8 cellular contexts compared by ENCODE assay signal in genomic region chr17:59106463-59107305, GRCh38. TPM values are rescaled to one million over a fixed set of nuclear protein-coding genes. Genes with fewer than 3 reads are reported as not detected.
DNase-seq lines count a peak whose midpoint lies in the region; ATAC-seq, FAIRE-seq and TF ChIP-seq lines count a peak whose summit lies in the region.

Gene TRIM37 (minus strand): TSS chr17:59106880. CDS start chr17:59106461, 419 bp downstream.

- FAIRE-seq in endothelial cell of umbilical vein (lab: Jason Lieb, UNC) = peak; percentile 98

- H3K4me2 ChIP-seq in OCI-LY7 (ENCODE audit: low read length) = peak within 1 kb of the TSS; percentile 92
- peak within 1 kb of the TSS; percentile 82 for H3K4me2 ChIP-seq in endothelial cell of umbilical vein (ENCODE audit: insufficient read depth, low read length)

- peak; percentile 72 for TF ChIP-seq POLR2A in endothelial cell of umbilical vein (IDR thresholded peaks at IDR 0.05; ENCODE audit: low read depth, low read length)

- BruUV-seq in OCI-LY7 (replicated peaks; lab: Mats Ljungman, UMichigan) (no TSS peak), endothelial cell of umbilical vein (replicated peaks; lab: Mats Ljungman, UMichigan) (no TSS peak)

- peak within 1 kb of the TSS; percentile 82 for H3K9ac ChIP-seq in endothelial cell of umbilical vein (replicated peaks; ENCODE audit: extremely low read depth, insufficient read depth, low read length)

- peak within 1 kb of the TSS; percentile 84 for H3K27ac ChIP-seq in OCI-LY7 (ENCODE audit: low read depth, low read length, poor library complexity, severe bottlenecking)
- H3K27ac ChIP-seq in endothelial cell of umbilical vein (ENCODE audit: insufficient read depth, low read depth, low read length) = peak within 1 kb of the TSS; percentile 63

- no peaks in the 10 kb centered on the region for H3K27me3 ChIP-seq in endothelial cell of umbilical vein (ENCODE audit: control insufficient read depth in 2 of 2, insufficient read depth in 2 of 2, low read length in 2 of 2)

- dilution Hi-C loops in endothelial cell of umbilical vein (cut with MboI; ENCODE audit: extremely low pct_ligation_motif_present, low sequenced_read_pairs) = no loop called here

- H2AFZ ChIP-seq in OCI-LY7 (ENCODE audit: low read length) (peak within 1 kb of the TSS; percentile 80), endothelial cell of umbilical vein (ENCODE audit: low read depth, low read length) (peak within 1 kb of the TSS; percentile 39)

- H4K20me1 ChIP-seq in OCI-LY7 (ENCODE audit: insufficient read depth, low read length) (peaks cover 15% of the 10 kb centered on the region; the same call in 1 of the 2 replicates), endothelial cell of umbilical vein (replicated peaks; ENCODE audit: control insufficient read depth, extremely low read depth, insufficient read depth, low read length) (no peaks in the 10 kb centered on the region)

- peaks cover 61% of the 10 kb centered on the region for H3K79me2 ChIP-seq in OCI-LY7 (ENCODE audit: insufficient read depth, low read depth, low read length)
- peaks cover 33% of the 10 kb centered on the region for H3K79me2 ChIP-seq in endothelial cell of umbilical vein (ENCODE audit: control insufficient read depth, insufficient read depth, low read length)

- TF ChIP-seq CTCF in OCI-LY7 (conservative IDR thresholded peaks at IDR 0.05; ENCODE audit: low read length) (0 out of 2 replicates have a peak, but pooled peaks have one; percentile 25), endothelial cell of umbilical vein (IDR thresholded peaks at IDR 0.05; ENCODE audit: extremely low read depth in 1 of 2, insufficient read depth in 1 of 2, low read depth in 1 of 2, low read length in 2 of 2) (no peak)

- no peaks in the 10 kb centered on the region for H3K9me1 ChIP-seq in endothelial cell of umbilical vein (replicated peaks; ENCODE audit: control insufficient read depth, extremely low read depth, insufficient read depth, low read length)

- H3K9me3 ChIP-seq in OCI-LY7 (ENCODE audit: low read length) = no peaks in the 10 kb centered on the region
- no peaks in the 10 kb centered on the region for H3K9me3 ChIP-seq in endothelial cell of umbilical vein (replicated peaks; ENCODE audit: control insufficient read depth, insufficient read depth, low read length)

- peak; percentile 88 for ATAC-seq in GM21526 (IDR thresholded peaks at IDR 0.05; ENCODE audit: low FRiP score, unreplicated experiment)

- peak; percentile 96 for DNase-seq in DMS 273 treated with DMSO at 0.1 percent for 48 hours (lab: John Stamatoyannopoulos, UW)
- DNase-seq in HuH-7.5 (ENCODE audit: low spot score) = peak; percentile 100
- DNase-seq in OCI-LY7 (ENCODE audit: low spot score) = peak; percentile 100
- peak; percentile 97 for DNase-seq in activated T-cell treated with anti-CD3 and anti-CD28 coated beads for 1 hour (ENCODE audit: low read depth)
- DNase-seq in endothelial cell of umbilical vein (ENCODE audit: low read depth, low spot score) = peak; percentile 100
- peak; percentile 92 for DNase-seq in middle frontal gyrus (ENCODE audit: extremely low spot score, low spot score)
- DNase-seq in stimulated activated CD8-positive, alpha-beta memory T cell treated with anti-CD3 and anti-CD28 coated beads, Interleukin-2, amount 100 ng/mL, for 48 hours (ENCODE audit: low read depth in 2 of 2) = peak; percentile 95 to 98

- intact Hi-C loops in OCI-LY7 (cut with micrococcal nuclease; ENCODE audit: unreplicated experiment) = loop anchor here (1.0 kb wide), 1 partner anchor 49 kb away; the partner anchor contains the start of genes PRR11 and SKA2
- intact Hi-C loops in endothelial cell of umbilical vein (cut with micrococcal nuclease) = loop anchor here (1.0 to 2.0 kb wide), 4 partner anchors 13 to 588 kb away; partner anchors contain the start of genes PRR11 and SKA2

- H3K4me3 ChIP-seq in OCI-LY7 (ENCODE audit: low read depth, low read length, poor library complexity, severe bottlenecking) = peak within 1 kb of the TSS; percentile 91
- H3K4me3 ChIP-seq in endothelial cell of umbilical vein (replicated peaks in 1 of 3; ENCODE audit: insufficient read depth in 1 of 3, low read depth in 1 of 3, low read length in 3 of 3) = peak within 1 kb of the TSS; percentile 29 to 91 (median 77)

- H3K4me1 ChIP-seq in OCI-LY7 (ENCODE audit: insufficient read depth, low read length, poor library complexity, severe bottlenecking) = peaks cover 30% of the 10 kb centered on the region
- peaks cover 18% of the 10 kb centered on the region for H3K4me1 ChIP-seq in endothelial cell of umbilical vein (ENCODE audit: control insufficient read depth, extremely low read depth, insufficient read depth, low read length)

- H3K36me3 ChIP-seq in OCI-LY7 (ENCODE audit: insufficient read depth, low read length) (peaks cover 55% of the 10 kb centered on the region), endothelial cell of umbilical vein (ENCODE audit: control insufficient read depth in 2 of 2, extremely low read depth in 1 of 2, insufficient read depth in 2 of 2, low read length in 2 of 2) (peaks cover 0 to 3% of the 10 kb centered on the region in 2 experiments)

- no peaks in the 10 kb centered on the region for H3K9me2 ChIP-seq in OCI-LY7 (ENCODE audit: insufficient read depth, low read length)

- POLR2A ChIA-PET in OCI-LY7 (lab: Charles Lee) = interaction anchor here (0.8 to 1.3 kb wide), 3 partner anchors 12 to 65 kb away, joined by 3 to 8 read pairs (median 3); no protein-coding TSS in a partner anchor
- POLR2A ChIA-PET in endothelial cell of umbilical vein (lab: Charles Lee) = interaction anchor here (0.5 to 1.4 kb wide), 4 partner anchors 12 to 476 kb away, joined by 3 to 6 read pairs (median 5); partner anchors contain the start of genes PRR11 and SKA2

- CTCF ChIA-PET in OCI-LY7 (lab: Charles Lee; ENCODE audit: unreplicated experiment) = no interaction called here
- CTCF ChIA-PET in endothelial cell of umbilical vein (lab: Charles Lee) = interaction anchor here (0.7 to 1.1 kb wide), 3 partner anchors 12 to 47 kb away, joined by 3 to 5 read pairs (median 3); no protein-coding TSS in a partner anchor

TF ChIP-seq in endothelial cell of umbilical vein, 7 proteins besides CTCF, POLR2A, EP300 and RAD21:
- TF ChIP-seq MYC (IDR thresholded peaks at IDR 0.05; ENCODE audit: low read depth, low read length) (no peak), JUN (IDR thresholded peaks at IDR 0.05; ENCODE audit: borderline replicate concordance, insufficient read depth, insufficient read length, low read depth) (no peak), FOS (IDR thresholded peaks at IDR 0.05; ENCODE audit: borderline replicate concordance, insufficient read depth, low read length) (peak; percentile 15), EZH2 (IDR thresholded peaks at IDR 0.05; ENCODE audit: borderline replicate concordance, low read depth, low read length, severe bottlenecking) (no peak), GATA2 (IDR thresholded peaks at IDR 0.05; ENCODE audit: insufficient read depth, insufficient read length, low read depth, low read length) (peak; percentile 30), POLR2AphosphoS5 (IDR thresholded peaks at IDR 0.05; ENCODE audit: insufficient read depth, low read depth, low read length) (peak; percentile 88)
- TF ChIP-seq, protein P1, sequence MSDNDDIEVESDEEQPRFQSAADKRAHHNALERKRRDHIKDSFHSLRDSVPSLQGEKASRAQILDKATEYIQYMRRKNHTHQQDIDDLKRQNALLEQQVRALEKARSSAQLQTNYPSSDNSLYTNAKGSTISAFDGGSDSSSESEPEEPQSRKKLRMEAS (IDR thresholded peaks at IDR 0.05; ENCODE audit: insufficient read depth, insufficient read length) = peak; percentile 94

RNA-seq across cellular contexts. Expression of gene TRIM37, which starts in this region (rescaled TPM):
- total RNA-seq in OCI-LY7 (2014; rRNA removed; shearing (Covaris generic)) = 32.7 and 35.4 TPM in 2 replicates
- total RNA-seq in OCI-LY7 (2022) (22.4 and 27.9 TPM in 2 replicates), endothelial cell of umbilical vein (37.1 and 41.9 TPM in 2 replicates)
- 17.0 and 18.8 TPM in 2 replicates for polyA plus RNA-seq in endothelial cell of umbilical vein
- polyA plus RNA-seq in endothelial cell of umbilical vein (2011; cell fraction: cytosol; rRNA removed) = 24.2 and 26.2 TPM in 2 replicates
- polyA plus RNA-seq in endothelial cell of umbilical vein (2011; cell fraction: nucleus; rRNA removed) = 32.4 and 43.2 TPM in 2 replicates
- 41.3 and 45.6 TPM in 2 replicates for polyA plus RNA-seq in endothelial cell of umbilical vein (2012)
- polyA minus RNA-seq in endothelial cell of umbilical vein = 82.1 and 191 TPM in 2 replicates
- polyA minus RNA-seq in endothelial cell of umbilical vein (2011; cell fraction: cytosol; rRNA and poly(A)+ RNA removed) = 24.5 TPM
- 69.0 and 99.8 TPM in 2 replicates for polyA minus RNA-seq in endothelial cell of umbilical vein (2011; cell fraction: nucleus; rRNA and poly(A)+ RNA removed)

Comparison
In these comparisons a context has a peak if more than half of its experiments do, and no peak if none do; other contexts are left out.
1. Peak in every context shown above with its lines: DNase-seq, ATAC-seq, H3K4me3 ChIP-seq and H3K27ac ChIP-seq.